In the genomic region with DNA sequence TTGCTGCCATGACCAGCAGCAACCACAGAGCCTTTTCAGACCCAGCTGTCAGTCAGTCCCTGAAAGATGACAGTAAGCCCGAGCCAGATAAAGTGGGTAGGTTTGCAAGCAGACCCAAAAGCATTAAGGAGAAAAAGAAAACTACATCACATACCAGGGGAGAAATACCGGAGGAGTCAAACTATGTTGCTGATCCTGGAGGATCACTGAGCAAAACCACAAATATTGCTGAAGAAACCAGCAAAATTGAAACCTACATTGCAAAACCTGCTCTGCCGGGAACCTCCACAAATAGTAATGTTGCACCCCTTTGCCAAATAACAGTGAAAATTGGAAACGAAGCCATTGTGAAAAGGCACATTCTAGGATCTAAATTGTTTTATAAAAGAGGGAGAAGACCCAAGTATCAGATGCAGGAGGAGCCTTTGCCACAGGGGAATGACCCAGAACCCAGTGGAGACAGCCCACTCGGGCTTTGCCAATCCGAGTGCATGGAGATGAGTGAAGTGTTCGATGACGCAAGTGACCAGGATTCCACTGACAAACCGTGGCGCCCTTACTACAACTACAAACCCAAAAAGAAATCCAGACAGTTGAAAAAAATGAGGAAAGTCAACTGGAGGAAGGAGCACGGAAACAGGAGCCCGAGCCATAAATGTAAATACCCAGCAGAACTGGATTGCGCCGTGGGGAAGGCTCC, we compare ENCODE assay signal across 18 cellular contexts.
"Had no signal": no experiment of that assay in that cellular context is flagged by ENCODE, and none has a peak within 500 bp of the region (broad histone marks: within the 10 kb centered on the region; RNA-seq: fewer than 3 reads in every experiment).

No MANE protein-coding gene starts in this region.

- H3K4me3 ChIP-seq: adrenal gland, body of pancreas, hepatocyte, thyroid gland had no signal

- H3K27me3 ChIP-seq: adrenal gland, body of pancreas, hepatocyte, thyroid gland had no signal

- H3K27ac ChIP-seq: adrenal gland, body of pancreas, hepatocyte, thyroid gland had no signal

- H3K4me3 Mint-ChIP-seq: dendritic cell treated with granulocyte-macrophage colony-stimulating factor and Interleukin-4, amounts not matched to agents 40 ng/mL and 50 ng/mL, for 4 days; nephron had no signal

- DNase-seq: activated CD4-positive, alpha-beta T cell treated with anti-CD3 and anti-CD28 coated beads, Interleukin-2, amount 50 U/mL, for 1 hour; activated naive CD4-positive, alpha-beta T cell treated with anti-CD3 and anti-CD28 coated beads, Interleukin-2, amount 50 U/mL, for 16 hours; activated T-cell treated with anti-CD3 and anti-CD28 coated beads for 4 hours; adrenal gland; body of pancreas; caudate nucleus; nucleus accumbens; right cardiac atrium; T-helper 1 cell; T1000; thyroid gland had no signal

- H3K27ac Mint-ChIP-seq: dendritic cell treated with granulocyte-macrophage colony-stimulating factor and Interleukin-4, amounts not matched to agents 40 ng/mL and 50 ng/mL, for 4 days; nephron; progenitor cell of endocrine pancreas had no signal

- H3K9me3 ChIP-seq: adrenal gland, body of pancreas, thyroid gland had no signal

- H2AFZ ChIP-seq: hepatocyte had no signal

- H3K9me3 Mint-ChIP-seq: dendritic cell treated with granulocyte-macrophage colony-stimulating factor and Interleukin-4, amounts not matched to agents 40 ng/mL and 50 ng/mL, for 4 days had no signal

- H3K27me3 Mint-ChIP-seq: dendritic cell treated with granulocyte-macrophage colony-stimulating factor and Interleukin-4, amounts not matched to agents 40 ng/mL and 50 ng/mL, for 4 days; progenitor cell of endocrine pancreas had no signal

- FAIRE-seq: urothelium cell line had no signal

- H3K4me2 ChIP-seq: hepatocyte had no signal

- ATAC-seq: activated CD4-positive, CD25-positive, alpha-beta regulatory T cell treated with anti-CD3 and anti-CD28 coated beads, Interleukin-2, amount 50 U/mL, for 24 hours; body of pancreas; right cardiac atrium; SK-N-SH treated with all-trans-retinoic acid at 6 μM for 48 hours had no signal
